8 cellular contexts compared by ENCODE assay signal in genomic region chr1:120175688-120176087, GRCh38. TPM values are rescaled to one million over a fixed set of nuclear protein-coding genes. Genes with fewer than 3 reads are reported as not detected.
DNase-seq lines count a peak whose midpoint lies in the region; ATAC-seq, FAIRE-seq and TF ChIP-seq lines count a peak whose summit lies in the region.
"Not testable (repeated sequence)": the region's sequence is repeated elsewhere in the genome, so short reads cannot be mapped to it uniquely, and the experiment has no call there.

No MANE protein-coding gene starts in this region.

- H3K9me3 Mint-ChIP-seq in activated CD4-positive, alpha-beta T cell treated with anti-CD3 and anti-CD28 coated beads for 36 hours (ENCODE audit: low read depth); mesothelial cell of epicardium: not testable (repeated sequence)
- peaks cover 13% of the 10 kb centered on the region for H3K9me3 Mint-ChIP-seq in glutamatergic neuron (ENCODE audit: unreplicated experiment)

- DNase-seq in AG04450 (ENCODE audit: low read depth, low spot score); MM.1S; activated CD4-positive, alpha-beta T cell treated with anti-CD3 and anti-CD28 coated beads for 36 hours; glutamatergic neuron; mesothelial cell of epicardium (ENCODE audit: low spot score in 2 of 2, unreplicated experiment in 2 of 2): not testable (repeated sequence)
- DNase-seq in bronchial epithelial cell (ENCODE audit: low read depth): peak; percentile 16

- not testable (repeated sequence) for FAIRE-seq in bronchial epithelial cell (lab: Jason Lieb, UNC)

- CTCF ChIA-PET in AG04450 (lab: Charles Lee): not testable (repeated sequence)
- CTCF ChIA-PET in activated CD4-positive, alpha-beta T cell treated with anti-CD3 and anti-CD28 coated beads for 36 hours (lab: Charles Lee): interaction anchor here (2.1 kb wide), 1 partner anchor 227 kb away, joined by 7 read pairs; no protein-coding TSS in a partner anchor

- peak overlapping the region; percentile 88 for H3K4me3 ChIP-seq in AG04450 (ENCODE audit: low read depth, low read length)
- H3K4me3 ChIP-seq in MM.1S (ENCODE audit: low read length): peak overlapping the region; percentile 90
- peak overlapping the region; percentile 63 for H3K4me3 ChIP-seq in bronchial epithelial cell (ENCODE audit: low read depth, low read length)
- H3K4me3 ChIP-seq in skin epidermis: peak overlapping the region; percentile 82 to 97 (median 94)

- H3K27ac ChIP-seq in AG04450 (ENCODE audit: low read depth, low read length) (peak overlapping the region; percentile 94), MM.1S (ENCODE audit: low read length) (peak overlapping the region; percentile 73; the same call in 1 of the 2 replicates), skin epidermis (peak overlapping the region; percentile 81 to 98 (median 94))

- not testable (repeated sequence) for H3K27me3 Mint-ChIP-seq in activated CD4-positive, alpha-beta T cell treated with anti-CD3 and anti-CD28 coated beads for 36 hours; glutamatergic neuron (ENCODE audit: unreplicated experiment); mesothelial cell of epicardium (ENCODE audit: low read depth)

- H2AFZ ChIP-seq in MM.1S (ENCODE audit: low read length): peak overlapping the region; percentile 77

- H4K20me1 ChIP-seq in MM.1S (ENCODE audit: insufficient read depth, low read length): not testable (repeated sequence)

- H3K4me1 ChIP-seq in MM.1S (ENCODE audit: low read length): not testable (repeated sequence)

- peak overlapping the region; percentile 98 for H3K4me3 Mint-ChIP-seq in activated CD4-positive, alpha-beta T cell treated with anti-CD3 and anti-CD28 coated beads for 36 hours
- H3K4me3 Mint-ChIP-seq in glutamatergic neuron (ENCODE audit: unreplicated experiment): peak overlapping the region; percentile 99
- peak overlapping the region; percentile 90 for H3K4me3 Mint-ChIP-seq in mesothelial cell of epicardium

- H3K4me2 ChIP-seq in MM.1S (ENCODE audit: low read depth, low read length): peak overlapping the region; percentile 34; the same call in 1 of the 2 replicates

- not testable (repeated sequence) for H3K27me3 ChIP-seq in AG04450 (ENCODE audit: control insufficient read depth, insufficient read depth, low read length); MM.1S (replicated peaks; ENCODE audit: insufficient read depth, low read length); bronchial epithelial cell (ENCODE audit: control insufficient read depth, insufficient read depth, low read length)

- H3K9me2 ChIP-seq in MM.1S (replicated peaks; ENCODE audit: insufficient read depth, low read length): not testable (repeated sequence)

- H3K79me2 ChIP-seq in MM.1S (ENCODE audit: low read length): not testable (repeated sequence)

- POLR2A ChIA-PET in AG04450 (lab: Yijun Ruan, JAX); activated CD4-positive, alpha-beta T cell treated with anti-CD3 and anti-CD28 coated beads for 36 hours (lab: Charles Lee): not testable (repeated sequence)

- peak overlapping the region; percentile 92 for H3K9ac ChIP-seq in MM.1S (ENCODE audit: low read length)

- TF ChIP-seq CTCF in AG04450 (IDR thresholded peaks at IDR 0.05; ENCODE audit: low read depth, low read length); MM.1S (IDR thresholded peaks at IDR 0.05; ENCODE audit: low read length); bronchial epithelial cell (IDR thresholded peaks at IDR 0.05; ENCODE audit: insufficient read depth, low read length, severe bottlenecking); glutamatergic neuron (IDR thresholded peaks at IDR 0.05; ENCODE audit: partially characterized antibody, unreplicated experiment); mesothelial cell of epicardium (IDR thresholded peaks at IDR 0.05; ENCODE audit: unreplicated experiment): not testable (repeated sequence)

- H3K4me1 Mint-ChIP-seq in activated CD4-positive, alpha-beta T cell treated with anti-CD3 and anti-CD28 coated beads for 36 hours: not testable (repeated sequence)
- H3K4me1 Mint-ChIP-seq in glutamatergic neuron (ENCODE audit: low read depth, unreplicated experiment) (peaks cover 21% of the 10 kb centered on the region), mesothelial cell of epicardium (peaks cover 22% of the 10 kb centered on the region)

- peak; percentile 6 for ATAC-seq in GM18508 (IDR thresholded peaks at IDR 0.05; ENCODE audit: insufficient read depth, unreplicated experiment)
- not testable (repeated sequence) for ATAC-seq in activated CD4-positive, alpha-beta T cell treated with anti-CD3 and anti-CD28 coated beads for 36 hours

- H3K9me3 ChIP-seq in AG04450 (ENCODE audit: control insufficient read depth, insufficient read depth, low read length); MM.1S (replicated peaks; ENCODE audit: insufficient read depth, low read length): not testable (repeated sequence)

- H3K27ac Mint-ChIP-seq in activated CD4-positive, alpha-beta T cell treated with anti-CD3 and anti-CD28 coated beads for 36 hours: peak overlapping the region; percentile 98
- peak overlapping the region; percentile 99 for H3K27ac Mint-ChIP-seq in glutamatergic neuron (ENCODE audit: unreplicated experiment)
- H3K27ac Mint-ChIP-seq in mesothelial cell of epicardium: peak overlapping the region; percentile 96

- intact Hi-C loops in activated CD4-positive, alpha-beta T cell treated with anti-CD3 and anti-CD28 coated beads for 36 hours (cut with DNase I, micrococcal nuclease): loop anchor here in 1 of 2 experiments (5.0 kb wide), 1 partner anchor 1033 kb away; the partner anchor contains the start of gene WARS2

- not testable (repeated sequence) for H3K36me3 Mint-ChIP-seq in activated CD4-positive, alpha-beta T cell treated with anti-CD3 and anti-CD28 coated beads for 36 hours (ENCODE audit: low read depth); glutamatergic neuron (ENCODE audit: unreplicated experiment); mesothelial cell of epicardium

- not testable (repeated sequence) for H3K36me3 ChIP-seq in MM.1S (replicated peaks; ENCODE audit: insufficient read depth, low read length); bronchial epithelial cell (ENCODE audit: control insufficient read depth, insufficient read depth, low read length)

- not testable (repeated sequence) for H3F3A ChIP-seq in MM.1S (ENCODE audit: insufficient read depth, low read length)

RNA-seq across cellular contexts. Expression of gene SEC22B, which starts 0.6 kb away (rescaled TPM):
- polyA plus RNA-seq in AG04450 (2011; rRNA removed): 60.0 and 73.9 TPM in 2 replicates
- 47.4 and 71.4 TPM in 2 replicates for polyA minus RNA-seq in AG04450 (2011; rRNA and poly(A)+ RNA removed)
- 10 to 100 TPM; 19.7 to 20.4 TPM for total RNA-seq in activated CD4-positive, alpha-beta T cell treated with anti-CD3 and anti-CD28 coated beads for 36 hours
- total RNA-seq in bronchial epithelial cell (20.0 and 24.6 TPM in 2 replicates), glutamatergic neuron (ENCODE audit: unreplicated experiment) (28.4 TPM), mesothelial cell of epicardium (39.8 to 42.3 TPM (median 40.2 TPM) in 3 replicates)
